ENCODE assay signal across 8 cellular contexts in the genomic region with DNA sequence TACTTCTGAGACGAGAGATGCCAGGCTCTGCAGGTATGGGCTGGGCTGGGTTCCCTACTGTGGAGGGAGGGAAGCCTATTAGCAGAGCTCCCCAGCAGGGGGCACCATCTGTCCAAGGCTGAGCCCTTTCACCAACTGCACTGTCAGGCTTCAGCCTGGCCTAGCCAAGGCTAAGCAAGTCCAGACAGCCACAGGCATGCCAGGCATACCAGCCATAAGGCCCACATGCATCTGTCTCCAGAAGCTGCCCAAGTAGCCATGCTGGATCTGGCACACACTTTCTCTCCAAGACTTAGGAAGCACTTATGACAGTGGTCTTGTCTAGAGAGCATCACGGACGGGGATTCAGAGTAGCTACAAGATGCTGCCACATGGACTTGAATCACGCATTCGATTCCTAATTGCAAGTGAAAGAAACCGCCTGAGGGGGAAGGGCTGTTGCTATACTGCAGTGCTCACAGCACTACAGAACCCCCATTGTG. TPM values are rescaled to one million over a fixed set of nuclear protein-coding genes. Genes with fewer than 3 reads are reported as not detected.
DNase-seq lines count a peak whose midpoint lies in the region; ATAC-seq and TF ChIP-seq lines count a peak whose summit lies in the region.

No MANE protein-coding gene starts in this region.

- no peak overlapping the region for H3K4me3 ChIP-seq in Caco-2 (ENCODE audit: low read depth, low read length)
- H3K4me3 ChIP-seq in parathyroid adenoma (ENCODE audit: low read depth, low read length), result no peak overlapping the region
- no peak overlapping the region for H3K4me3 ChIP-seq in upper lobe of left lung

- peaks cover 2% of the 10 kb centered on the region; the same call in 1 of the 2 replicates for H3K36me3 ChIP-seq in Caco-2 (ENCODE audit: control insufficient read depth, insufficient read depth, low read length)
- no peaks in the 10 kb centered on the region for H3K36me3 ChIP-seq in parathyroid adenoma (ENCODE audit: control insufficient read depth, insufficient read depth, low read length)
- peaks cover 0 to 68% (median 33%) of the 10 kb centered on the region in 4 donors for H3K36me3 ChIP-seq in upper lobe of left lung

- H3K4me2 ChIP-seq in parathyroid adenoma (ENCODE audit: low read length), result no peak overlapping the region

- 85 to 92% methylated on average over 5 to 6 of the region's 6 CpGs for WGBS in upper lobe of left lung, 2 donors

- TF ChIP-seq POLR2A in upper lobe of left lung (IDR thresholded peaks at IDR 0.05), result no peak

- no TSS peak for BruUV-seq in Caco-2 (replicated peaks; lab: Mats Ljungman, UMichigan)

- H3K4me3 Mint-ChIP-seq in Caco-2 (ENCODE audit: unreplicated experiment), result no peak overlapping the region

- TF ChIP-seq CTCF in Caco-2 (IDR thresholded peaks at IDR 0.05; ENCODE audit: insufficient read depth in 1 of 2, low read depth in 1 of 2, low read length in 1 of 2, severe bottlenecking in 1 of 2, unreplicated experiment in 1 of 2) (peak; percentile 71 to 77), RWPE1 (conservative IDR thresholded peaks at IDR 0.05; ENCODE audit: low read depth) (peak; percentile 83), parathyroid adenoma (IDR thresholded peaks at IDR 0.05) (peak; percentile 84), upper lobe of left lung (IDR thresholded peaks at IDR 0.05) (peak; percentile 70 to 90 (median 82))

- H3K9ac ChIP-seq in parathyroid adenoma, result no peak overlapping the region

- intact Hi-C loops in Caco-2 (cut with micrococcal nuclease; ENCODE audit: unreplicated experiment), result loop anchor here (1.0 to 5.0 kb wide), 2 partner anchors 38 to 407 kb away; no protein-coding TSS in a partner anchor

- H2AFZ ChIP-seq in parathyroid adenoma, result no peak overlapping the region

- CTCF ChIA-PET in Caco-2 (lab: Charles Lee) (interaction anchor here (0.6 to 2.4 kb wide), 7 partner anchors 8 to 521 kb away, joined by 3 to 12 read pairs (median 4); a partner anchor contains a TSS), RWPE1 (lab: Yijun Ruan, JAX) (interaction anchor here (0.5 to 1.4 kb wide), 15 partner anchors 8 to 559 kb away, joined by 3 to 10 read pairs (median 4); a partner anchor contains a TSS)

- H3K27ac ChIP-seq in RWPE1 (peak overlapping the region; percentile 68), parathyroid adenoma (no peak overlapping the region), upper lobe of left lung (no peak overlapping the region)

- no peaks in the 10 kb centered on the region for H3K27me3 Mint-ChIP-seq in Caco-2 (ENCODE audit: insufficient read depth, unreplicated experiment)

- no peak overlapping the region for H3K27ac Mint-ChIP-seq in Caco-2 (ENCODE audit: unreplicated experiment)

- H3K27me3 ChIP-seq in Caco-2 (replicated peaks; ENCODE audit: control insufficient read depth, insufficient read depth, low read length) (no peaks in the 10 kb centered on the region), parathyroid adenoma (ENCODE audit: control insufficient read depth, insufficient read depth, low read length) (no peaks in the 10 kb centered on the region), upper lobe of left lung (no peaks in the 10 kb centered on the region)

- DNase-seq in Caco-2, result peak; percentile 70 to 82
- DNase-seq in KG1 (lab: John Stamatoyannopoulos, UW), result peak; percentile 56
- peak; percentile 88 for DNase-seq in RWPE1 (ENCODE audit: low spot score)
- peak; percentile 92 for DNase-seq in activated effector memory CD4-positive, alpha-beta T cell treated with anti-CD3 and anti-CD28 coated beads, Interleukin-2, amount 50 U/mL, for 16 hours
- DNase-seq in germinal center (ENCODE audit: low spot score), result peak; percentile 85
- peak in 1 of 2 donors; percentile 77 for DNase-seq in upper lobe of left lung

- ATAC-seq in GM21381 (IDR thresholded peaks at IDR 0.05; ENCODE audit: unreplicated experiment) (peak; percentile 58), upper lobe of left lung (ENCODE audit: low FRiP score in 2 of 2) (peak; percentile 91 to 92)

- no peak for TF ChIP-seq EP300 in upper lobe of left lung (IDR thresholded peaks at IDR 0.05)

- H3K9me3 ChIP-seq in Caco-2, result no peaks in the 10 kb centered on the region
- no peaks in the 10 kb centered on the region for H3K9me3 ChIP-seq in parathyroid adenoma (ENCODE audit: control insufficient read depth, low read length)
- H3K9me3 ChIP-seq in upper lobe of left lung, result no peaks in the 10 kb centered on the region

- POLR2A ChIA-PET in Caco-2 (lab: Charles Lee), result interaction anchor here (1.0 kb wide), 1 partner anchor 38 kb away, joined by 3 read pairs; no protein-coding TSS in a partner anchor
- POLR2A ChIA-PET in RWPE1 (lab: Yijun Ruan, JAX; ENCODE audit: low non-redundant PET), result no interaction called here

- H3K36me3 Mint-ChIP-seq in Caco-2 (ENCODE audit: insufficient read depth, unreplicated experiment), result peaks cover 22% of the 10 kb centered on the region

- H3K4me1 Mint-ChIP-seq in Caco-2 (ENCODE audit: low read depth, unreplicated experiment), result peaks cover 15% of the 10 kb centered on the region

- no peaks in the 10 kb centered on the region for H3K9me3 Mint-ChIP-seq in Caco-2 (ENCODE audit: unreplicated experiment)

- H3K79me2 ChIP-seq in parathyroid adenoma, result peaks cover 2% of the 10 kb centered on the region

- H3K4me1 ChIP-seq in Caco-2 (peaks cover 18% of the 10 kb centered on the region; the same call in 1 of the 2 replicates), parathyroid adenoma (peaks cover 12% of the 10 kb centered on the region), upper lobe of left lung (peaks cover 0 to 6% (median 0%) of the 10 kb centered on the region in 4 donors)

RNA-seq across cellular contexts. Expression of a gene that starts 28.3 kb away (rescaled TPM):
- total RNA-seq in Caco-2 (2022) (53.3 and 56.4 TPM in 2 replicates), upper lobe of left lung (10 to 100 TPM; 16.0 to 26.9 (median 21.8) TPM)

RNA-seq across cellular contexts. Expression of a gene that starts 43.0 kb away (rescaled TPM):
- total RNA-seq in Caco-2 (2022), result 176 and 178 TPM in 2 replicates
- 100 to 1,000 TPM in 5 of 6 donors, 10 to 100 TPM in 1; 80.7 to 193 (median 164) TPM for total RNA-seq in upper lobe of left lung

RNA-seq across cellular contexts. Expression of a gene that starts 58.0 kb away (rescaled TPM):
- total RNA-seq in Caco-2 (2022), result 13.8 and 14.0 TPM in 2 replicates
- total RNA-seq in upper lobe of left lung, result 10 to 100 TPM; 14.9 to 38.8 (median 17.9) TPM
